8 cellular contexts compared by ENCODE assay signal in the genomic region with DNA sequence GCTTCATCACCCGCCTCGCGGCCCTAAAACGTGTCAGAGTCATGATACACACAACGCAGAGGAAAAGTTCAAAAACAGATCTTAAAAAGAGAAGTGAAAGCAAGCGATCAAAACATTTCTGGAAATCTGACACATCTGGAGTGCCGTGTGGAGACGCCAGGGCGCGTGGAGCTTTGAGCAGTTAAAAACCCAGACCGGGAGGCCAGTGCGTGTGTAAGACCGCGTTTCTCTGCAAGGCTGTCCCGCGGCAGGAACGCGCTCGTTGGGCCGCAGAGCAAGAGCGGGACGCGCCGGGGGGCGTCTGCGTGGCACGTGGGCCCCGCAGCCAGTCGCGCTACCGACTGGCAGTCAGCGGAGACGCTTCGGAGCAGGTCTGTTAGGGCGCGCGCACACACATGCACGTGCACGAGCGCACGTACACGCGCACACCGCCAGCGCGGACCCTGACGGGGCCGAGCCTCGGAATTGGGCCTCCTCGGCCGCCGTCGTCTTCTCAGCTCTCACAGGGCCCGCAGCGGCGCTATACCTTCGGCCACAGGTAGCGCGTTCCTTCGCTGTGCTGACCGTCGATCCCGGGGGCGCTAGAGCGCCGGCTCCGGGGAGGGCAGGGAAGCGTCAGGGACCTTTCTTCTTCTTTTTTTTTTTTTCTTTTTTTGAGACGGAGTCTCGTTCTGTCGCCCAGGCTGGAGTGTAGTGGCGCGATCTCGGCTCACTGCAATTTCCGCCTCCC. TPM values are rescaled to one million over a fixed set of nuclear protein-coding genes. Genes with fewer than 3 reads are reported as not detected.
DNase-seq lines count a peak whose midpoint lies in the region; ATAC-seq and TF ChIP-seq lines count a peak whose summit lies in the region.

No MANE protein-coding gene starts in this region.

- intact Hi-C loops in naive thymus-derived CD4-positive, alpha-beta T cell (cut with micrococcal nuclease): loop anchor here (1.0 to 10.0 kb wide), 16 partner anchors 35 to 1948 kb away; partner anchors contain the start of genes CDK8 (in 2 of the 2), MTIF3 (in 2 of the 2), GTF3A (in 1 of the 2) and LNX2 (in 1 of the 2)

- no peaks in the 10 kb centered on the region for H3K9me3 Mint-ChIP-seq in activated T-helper 17 cell treated with anti-CD3 and anti-CD28 coated beads, Interleukin-2, amount 50 U/mL, for 72 hours
- H3K9me3 Mint-ChIP-seq in naive thymus-derived CD4-positive, alpha-beta T cell: peaks cover 0 to 4% (median 0%) of the 10 kb centered on the region in 11 donors
- no peaks in the 10 kb centered on the region for H3K9me3 Mint-ChIP-seq in stimulated activated memory B cell treated with anti-CD40 and anti-IgM and Interleukin-4, amounts not matched to agents 10 μg/mL and 1 μg/mL and 100 μg/mL, for 72 hours

- H3K4me3 ChIP-seq in fibroblast of lung (replicated peaks in 1 of 4; ENCODE audit: control extremely low read depth in 1 of 4, insufficient read depth in 1 of 4, low read depth in 3 of 4, low read length in 4 of 4): peak overlapping the region; percentile 61 to 74 (median 73)
- peak overlapping the region; percentile 86 for H3K4me3 ChIP-seq in naive thymus-derived CD4-positive, alpha-beta T cell (ENCODE audit: low read length)

- peak in 1 of 2 donors; percentile 21 for TF ChIP-seq CTCF in fibroblast of lung (conservative IDR thresholded peaks at IDR 0.05 in 1 of 2, IDR thresholded peaks at IDR 0.05 in 1 of 2; ENCODE audit: low read depth in 1 of 2, low read length in 2 of 2)

- CTCF ChIA-PET in naive thymus-derived CD4-positive, alpha-beta T cell (lab: Charles Lee): interaction anchor here (0.9 to 4.7 kb wide), 5 partner anchors 15 to 516 kb away, joined by 4 to 69 read pairs (median 15); partner anchors contain the start of gene RNF6

- no peaks in the 10 kb centered on the region for H3K36me3 ChIP-seq in fibroblast of lung (ENCODE audit: control insufficient read depth, insufficient read depth, low read length)
- H3K36me3 ChIP-seq in naive thymus-derived CD4-positive, alpha-beta T cell (ENCODE audit: control insufficient read depth in 2 of 3, insufficient read depth in 3 of 3, low read length in 3 of 3): no peaks in the 10 kb centered on the region

- peaks cover 4% of the 10 kb centered on the region for H3K27me3 ChIP-seq in fibroblast of lung (ENCODE audit: control insufficient read depth, insufficient read depth, low read length)
- no peaks in the 10 kb centered on the region for H3K27me3 ChIP-seq in naive thymus-derived CD4-positive, alpha-beta T cell (ENCODE audit: control insufficient read depth in 2 of 2, insufficient read depth in 2 of 2, low read length in 2 of 2)

- H3K36me3 Mint-ChIP-seq in activated T-helper 17 cell treated with anti-CD3 and anti-CD28 coated beads, Interleukin-2, amount 50 U/mL, for 72 hours (ENCODE audit: low read depth): peaks cover 11% of the 10 kb centered on the region
- H3K36me3 Mint-ChIP-seq in naive thymus-derived CD4-positive, alpha-beta T cell: peaks cover 0 to 6% (median 0%) of the 10 kb centered on the region in 5 donors
- H3K36me3 Mint-ChIP-seq in stimulated activated memory B cell treated with anti-CD40 and anti-IgM and Interleukin-4, amounts not matched to agents 10 μg/mL and 1 μg/mL and 100 μg/mL, for 72 hours: no peaks in the 10 kb centered on the region

- peak overlapping the region; percentile 88 for H3K4me2 ChIP-seq in fibroblast of lung (ENCODE audit: extremely low read depth, insufficient read depth, low read length)

- POLR2A ChIA-PET in naive thymus-derived CD4-positive, alpha-beta T cell (lab: Charles Lee): interaction anchor here (0.7 to 3.9 kb wide), 9 partner anchors 15 to 1268 kb away, joined by 3 to 35 read pairs (median 4); partner anchors contain the start of gene RNF6

- peak overlapping the region; percentile 90 for H3K27ac Mint-ChIP-seq in activated T-helper 17 cell treated with anti-CD3 and anti-CD28 coated beads, Interleukin-2, amount 50 U/mL, for 72 hours
- H3K27ac Mint-ChIP-seq in naive thymus-derived CD4-positive, alpha-beta T cell: peak overlapping the region; percentile 92 to 99 (median 95)
- peak overlapping the region; percentile 98 for H3K27ac Mint-ChIP-seq in stimulated activated memory B cell treated with anti-CD40 and anti-IgM and Interleukin-4, amounts not matched to agents 10 μg/mL and 1 μg/mL and 100 μg/mL, for 72 hours

- DNase-seq in DMS114 treated with DMSO at 0.1 percent for 48 hours (lab: John Stamatoyannopoulos, UW; ENCODE audit: unreplicated experiment) (peak; percentile 64), HuH-7.5 (ENCODE audit: low spot score) (peak; percentile 56), RKO (ENCODE audit: low spot score) (peak; percentile 93), fibroblast of lung (ENCODE audit: low read depth in 2 of 2) (peak; percentile 93 to 94)
- DNase-seq in naive thymus-derived CD4-positive, alpha-beta T cell: peak; percentile 86 to 93 (median 92)

- H3K9me3 ChIP-seq in fibroblast of lung (ENCODE audit: control insufficient read depth, insufficient read depth, low read depth, low read length): no peaks in the 10 kb centered on the region
- H3K9me3 ChIP-seq in naive thymus-derived CD4-positive, alpha-beta T cell (ENCODE audit: control insufficient read depth in 2 of 3, low read length in 3 of 3): no peaks in the 10 kb centered on the region

- H3K27me3 Mint-ChIP-seq in activated T-helper 17 cell treated with anti-CD3 and anti-CD28 coated beads, Interleukin-2, amount 50 U/mL, for 72 hours: no peaks in the 10 kb centered on the region
- H3K27me3 Mint-ChIP-seq in naive thymus-derived CD4-positive, alpha-beta T cell: no peaks in the 10 kb centered on the region
- no peaks in the 10 kb centered on the region for H3K27me3 Mint-ChIP-seq in stimulated activated memory B cell treated with anti-CD40 and anti-IgM and Interleukin-4, amounts not matched to agents 10 μg/mL and 1 μg/mL and 100 μg/mL, for 72 hours

- H4K20me1 ChIP-seq in fibroblast of lung (ENCODE audit: control insufficient read depth, extremely low read depth, insufficient read depth, low read length): no peaks in the 10 kb centered on the region

- no peaks in the 10 kb centered on the region for H3K79me2 ChIP-seq in fibroblast of lung (ENCODE audit: control insufficient read depth, insufficient read depth, low read length)

- H3K4me1 ChIP-seq in fibroblast of lung (ENCODE audit: control insufficient read depth, extremely low read depth, insufficient read depth, low read length): no peaks in the 10 kb centered on the region
- peaks cover 10 to 13% of the 10 kb centered on the region in 2 donors for H3K4me1 ChIP-seq in naive thymus-derived CD4-positive, alpha-beta T cell (ENCODE audit: control insufficient read depth in 2 of 2, insufficient read depth in 2 of 2, low read length in 2 of 2)

- H3K27ac ChIP-seq in fibroblast of lung (ENCODE audit: insufficient read depth, low read length): peak overlapping the region; percentile 71
- peak overlapping the region; percentile 80 for H3K27ac ChIP-seq in naive thymus-derived CD4-positive, alpha-beta T cell (ENCODE audit: low read depth, low read length)

- peaks cover 11% of the 10 kb centered on the region for H3K4me1 Mint-ChIP-seq in activated T-helper 17 cell treated with anti-CD3 and anti-CD28 coated beads, Interleukin-2, amount 50 U/mL, for 72 hours
- peaks cover 0 to 36% (median 27%) of the 10 kb centered on the region in 7 donors for H3K4me1 Mint-ChIP-seq in naive thymus-derived CD4-positive, alpha-beta T cell
- peaks cover 28% of the 10 kb centered on the region for H3K4me1 Mint-ChIP-seq in stimulated activated memory B cell treated with anti-CD40 and anti-IgM and Interleukin-4, amounts not matched to agents 10 μg/mL and 1 μg/mL and 100 μg/mL, for 72 hours

- H3K4me3 Mint-ChIP-seq in activated T-helper 17 cell treated with anti-CD3 and anti-CD28 coated beads, Interleukin-2, amount 50 U/mL, for 72 hours: peak overlapping the region; percentile 84
- peak overlapping the region; percentile 87 to 99 (median 92) for H3K4me3 Mint-ChIP-seq in naive thymus-derived CD4-positive, alpha-beta T cell
- H3K4me3 Mint-ChIP-seq in stimulated activated memory B cell treated with anti-CD40 and anti-IgM and Interleukin-4, amounts not matched to agents 10 μg/mL and 1 μg/mL and 100 μg/mL, for 72 hours: peak overlapping the region; percentile 90

- peak; percentile 85 for ATAC-seq in GM21515 (IDR thresholded peaks at IDR 0.05; ENCODE audit: unreplicated experiment)
- peak; percentile 89 for ATAC-seq in activated T-helper 17 cell treated with anti-CD3 and anti-CD28 coated beads, Interleukin-2, amount 50 U/mL, for 72 hours (replicated peaks)
- ATAC-seq in naive thymus-derived CD4-positive, alpha-beta T cell: peak; percentile 96
- ATAC-seq in stimulated activated memory B cell treated with anti-CD40 and anti-IgM and Interleukin-4, amounts not matched to agents 10 μg/mL and 1 μg/mL and 100 μg/mL, for 72 hours: peak; percentile 97

- H2AFZ ChIP-seq in fibroblast of lung (ENCODE audit: low read length): peak overlapping the region; percentile 88

- peak overlapping the region; percentile 72 for H3K9ac ChIP-seq in fibroblast of lung (ENCODE audit: insufficient read depth, low read length)

RNA-seq across cellular contexts. Expression of gene RNF6, which starts 35.8 kb away (rescaled TPM):
- 10 to 100 TPM; 34.3 to 38.9 TPM for total RNA-seq in activated T-helper 17 cell treated with anti-CD3 and anti-CD28 coated beads, Interleukin-2, amount 50 U/mL, for 72 hours
- 54.2 and 71.2 TPM in 2 replicates for total RNA-seq in fibroblast of lung
- 33.5 and 39.4 TPM in 2 replicates for polyA plus RNA-seq in fibroblast of lung
- polyA plus RNA-seq in fibroblast of lung (2012): 26.7 and 28.7 TPM in 2 replicates
- 13.5 and 31.6 TPM in 2 replicates for polyA minus RNA-seq in fibroblast of lung (ENCODE audit: low replicate concordance)
- total RNA-seq in naive thymus-derived CD4-positive, alpha-beta T cell: 10 to 100 TPM; 31.0 to 45.6 (median 44.6) TPM
- 10 to 100 TPM; 29.1 to 57.4 TPM for polyA plus RNA-seq in naive thymus-derived CD4-positive, alpha-beta T cell

Comparison
In these comparisons a context has a peak if more than half of its experiments do, and no peak if none do; other contexts are left out.
1. Peak in every context shown above with its lines: DNase-seq, ATAC-seq, H3K4me3 ChIP-seq and H3K27ac ChIP-seq.